Comparison of ENCODE assay signal across 16 cellular contexts in genomic region chr12:32159925-32160324, GRCh38. TPM values are rescaled to one million over a fixed set of nuclear protein-coding genes. Genes with fewer than 3 reads are reported as not detected.
DNase-seq lines count a peak whose midpoint lies in the region; ATAC-seq and TF ChIP-seq lines count a peak whose summit lies in the region.
"Had no signal": no experiment of that assay in that cellular context is flagged by ENCODE, and none has a peak within 500 bp of the region (broad histone marks: within the 10 kb centered on the region; RNA-seq: fewer than 3 reads in every experiment).

No MANE protein-coding gene starts in this region.

- no peak for TF ChIP-seq POLR2A in breast epithelium (IDR thresholded peaks at IDR 0.05)

- no peak overlapping the region for H3K14ac ChIP-seq in mesenchymal stem cell (ENCODE audit: low read length in 2 of 2)

- H3K4me3 Mint-ChIP-seq in stimulated activated naive CD8-positive, alpha-beta T cell treated with anti-CD3 and anti-CD28 coated beads, Interleukin-15, amount 100 ng/mL, for 72 hours, result no peak overlapping the region
- H3K4me3 Mint-ChIP-seq: nephron progenitor cell had no signal

- peaks cover 40% of the 10 kb centered on the region for H3K79me1 ChIP-seq in mesenchymal stem cell (replicated peaks; ENCODE audit: low read length, poor library complexity, severe bottlenecking)

- TF ChIP-seq CTCF in mammary epithelial cell (conservative IDR thresholded peaks at IDR 0.05 in 1 of 2, IDR thresholded peaks at IDR 0.05 in 1 of 2; ENCODE audit: extremely low read depth in 1 of 2, insufficient read depth in 1 of 2, low read depth in 1 of 2, low read length in 2 of 2) (no peak), breast epithelium (IDR thresholded peaks at IDR 0.05) (no peak)

- WGBS in mammary epithelial cell (ENCODE audit: low coverage, missing lambda C conversion rate), result 92% methylated on average over 3 of the region's 3 CpGs
- 97% methylated on average over 3 of the region's 3 CpGs for WGBS in mesenchymal stem cell

- CTCF ChIA-PET in mammary epithelial cell (lab: Charles Lee; ENCODE audit: low non-redundant PET), result no interaction called here

- H3K9me3 ChIP-seq in mammary epithelial cell (replicated peaks; ENCODE audit: insufficient read depth, low read length), result no peaks in the 10 kb centered on the region
- no peaks in the 10 kb centered on the region for H3K9me3 ChIP-seq in breast epithelium
- no peaks in the 10 kb centered on the region for H3K9me3 ChIP-seq in mesenchymal stem cell (ENCODE audit: control insufficient read depth, low read length)
- H3K9me3 ChIP-seq: gastrocnemius medialis, SJSA1, uterus had no signal

- no peak overlapping the region for H2BK12ac ChIP-seq in mesenchymal stem cell (ENCODE audit: low read length in 2 of 2)

- H4K8ac ChIP-seq in mesenchymal stem cell (ENCODE audit: low read length), result no peak overlapping the region

- H3K4ac ChIP-seq in mesenchymal stem cell (ENCODE audit: low read depth in 1 of 2, low read length in 2 of 2), result no peak overlapping the region

- H3K9me3 Mint-ChIP-seq in stimulated activated naive CD8-positive, alpha-beta T cell treated with anti-CD3 and anti-CD28 coated beads, Interleukin-15, amount 100 ng/mL, for 72 hours, result no peaks in the 10 kb centered on the region

- intact Hi-C loops in mammary epithelial cell (cut with micrococcal nuclease), result no loop called here
- intact Hi-C loops in breast epithelium (cut with DNase I; ENCODE audit: low total_unique reads), result no loop called here

- H3K27me3 Mint-ChIP-seq in stimulated activated naive CD8-positive, alpha-beta T cell treated with anti-CD3 and anti-CD28 coated beads, Interleukin-15, amount 100 ng/mL, for 72 hours, result no peaks in the 10 kb centered on the region

- BruUV-seq in mammary epithelial cell (replicated peaks; lab: Mats Ljungman, UMichigan), result no TSS peak

- H3K4me3 ChIP-seq in mammary epithelial cell (replicated peaks in 1 of 3; ENCODE audit: insufficient read depth in 1 of 3, low read depth in 2 of 3, low read length in 3 of 3) (no peak overlapping the region), breast epithelium (no peak overlapping the region), mesenchymal stem cell (ENCODE audit: insufficient read depth in 1 of 2, low read depth in 1 of 2, low read length in 2 of 2) (no peak overlapping the region)
- H3K4me3 ChIP-seq: gastrocnemius medialis, SJSA1, uterus had no signal

- no peak overlapping the region for H2AK5ac ChIP-seq in mesenchymal stem cell (ENCODE audit: low read length, severe bottlenecking)

- H3K23ac ChIP-seq in mesenchymal stem cell (ENCODE audit: low read length in 2 of 2), result no peak overlapping the region

- H3K27ac Mint-ChIP-seq in stimulated activated naive CD8-positive, alpha-beta T cell treated with anti-CD3 and anti-CD28 coated beads, Interleukin-15, amount 100 ng/mL, for 72 hours, result no peak overlapping the region
- H3K27ac Mint-ChIP-seq: nephron progenitor cell had no signal

- dilution Hi-C loops in mammary epithelial cell (cut with HindIII; ENCODE audit: low sequenced_read_pairs), result no loop called here

- no peak overlapping the region for H3K4me2 ChIP-seq in mammary epithelial cell (ENCODE audit: insufficient read depth, low read depth, low read length)
- peak overlapping the region; percentile 11 for H3K4me2 ChIP-seq in mesenchymal stem cell (ENCODE audit: low read length, poor library complexity, severe bottlenecking)

- no peak overlapping the region for H2AFZ ChIP-seq in mammary epithelial cell (ENCODE audit: low read depth, low read length)
- H2AFZ ChIP-seq in mesenchymal stem cell (ENCODE audit: low read depth, low read length), result no peak overlapping the region

- no peak overlapping the region for H3K9ac ChIP-seq in mammary epithelial cell (ENCODE audit: insufficient read depth, low read length)
- H3K9ac ChIP-seq in mesenchymal stem cell (ENCODE audit: low read length), result no peak overlapping the region

- H3K27me3 ChIP-seq in mammary epithelial cell (ENCODE audit: insufficient read depth, low read length) (no peaks in the 10 kb centered on the region), breast epithelium (no peaks in the 10 kb centered on the region), mesenchymal stem cell (ENCODE audit: control insufficient read depth in 1 of 2, insufficient read depth in 1 of 2, low read length in 2 of 2) (no peaks in the 10 kb centered on the region)
- H3K27me3 ChIP-seq: gastrocnemius medialis, SJSA1, uterus had no signal

- no peaks in the 10 kb centered on the region for H3K36me3 ChIP-seq in mammary epithelial cell (ENCODE audit: insufficient read depth, low read length)
- no peaks in the 10 kb centered on the region for H3K36me3 ChIP-seq in breast epithelium
- H3K36me3 ChIP-seq in mesenchymal stem cell (ENCODE audit: control insufficient read depth in 1 of 2, insufficient read depth in 2 of 2, low read depth in 1 of 2, low read length in 2 of 2), result peaks cover 4 to 8% of the 10 kb centered on the region in 2 experiments
- H3K36me3 ChIP-seq: gastrocnemius medialis, SJSA1, uterus had no signal

- H3K27ac ChIP-seq in mammary epithelial cell (ENCODE audit: insufficient read depth, low read depth, low read length) (no peak overlapping the region), breast epithelium (no peak overlapping the region), mesenchymal stem cell (ENCODE audit: low read length, poor library complexity, severe bottlenecking) (no peak overlapping the region)
- H3K27ac ChIP-seq: SJSA1, uterus had no signal

- in situ Hi-C loops in mammary epithelial cell (cut with MboI; ENCODE audit: low sequenced_read_pairs in 2 of 2), result loop anchor here in 1 of 2 donors (10.0 kb wide), 1 partner anchor 55 kb away; no protein-coding TSS in a partner anchor

- no peak for ATAC-seq in stimulated activated naive CD8-positive, alpha-beta T cell treated with anti-CD3 and anti-CD28 coated beads, Interleukin-15, amount 100 ng/mL, for 72 hours
- ATAC-seq: activated CD4-positive, CD25-positive, alpha-beta regulatory T cell treated with anti-CD3 and anti-CD28 coated beads, Interleukin-2, amount 50 U/mL, for 24 hours; PC-3 had no signal

- H3K18ac ChIP-seq in mesenchymal stem cell (ENCODE audit: low read depth in 1 of 2, low read length in 2 of 2), result no peak overlapping the region

- peaks cover 21% of the 10 kb centered on the region for H3K79me2 ChIP-seq in mammary epithelial cell (ENCODE audit: insufficient read depth, low read length)

- no peak overlapping the region for H4K91ac ChIP-seq in mesenchymal stem cell (ENCODE audit: low read length)

- H2BK120ac ChIP-seq in mesenchymal stem cell (ENCODE audit: low read depth, low read length), result no peak overlapping the region

- DNase-seq in mammary epithelial cell (peak; percentile 2), breast epithelium (ENCODE audit: low spot score in 2 of 2) (no peak), astrocyte of the hippocampus (ENCODE audit: low read depth, low spot score) (peak; percentile 90), mesenchymal stem cell (no peak), 8988T (no peak), NCI-H2107 (lab: John Stamatoyannopoulos, UW) (no peak), GF-D8 (lab: John Stamatoyannopoulos, UW) (no peak)
- no peak for DNase-seq in stimulated activated naive CD8-positive, alpha-beta T cell treated with anti-CD3 and anti-CD28 coated beads, Interleukin-15, amount 100 ng/mL, for 72 hours
- DNase-seq: ACHN, NCI-H1930, nephron progenitor cell, PC-3, uterus had no signal

- H3K4me1 Mint-ChIP-seq in stimulated activated naive CD8-positive, alpha-beta T cell treated with anti-CD3 and anti-CD28 coated beads, Interleukin-15, amount 100 ng/mL, for 72 hours, result no peaks in the 10 kb centered on the region

- H3K4me1 ChIP-seq in mammary epithelial cell (ENCODE audit: insufficient read depth, low read length), result peaks cover 11% of the 10 kb centered on the region
- no peaks in the 10 kb centered on the region for H3K4me1 ChIP-seq in breast epithelium
- peaks cover 4% of the 10 kb centered on the region for H3K4me1 ChIP-seq in mesenchymal stem cell (ENCODE audit: control insufficient read depth, insufficient read depth, low read depth, low read length)
- H3K4me1 ChIP-seq: SJSA1, uterus had no signal

- no peaks in the 10 kb centered on the region for H4K20me1 ChIP-seq in mammary epithelial cell (ENCODE audit: insufficient read depth, low read length)

- no peak overlapping the region for H2BK15ac ChIP-seq in mesenchymal stem cell (ENCODE audit: low read depth, poor library complexity, severe bottlenecking)

- H2BK5ac ChIP-seq in mesenchymal stem cell (ENCODE audit: low read depth, low read length, poor library complexity, severe bottlenecking), result no peak overlapping the region

RNA-seq across cellular contexts. Expression of gene BICD1, which starts 53.3 kb away (rescaled TPM):
- total RNA-seq in mammary epithelial cell, result 10 to 100 TPM; 36.2 to 42.4 TPM
- polyA plus RNA-seq in mammary epithelial cell, result 9.4 TPM
- 35.6 TPM for polyA minus RNA-seq in mammary epithelial cell
- 10 to 100 TPM in 2 of 3 donors, 1 to 10 TPM in 1; 7.2 to 31.5 (median 18.4) TPM for total RNA-seq in breast epithelium
- 12.2 TPM for polyA plus RNA-seq in mesenchymal stem cell (2013, experiment 1 of 2)
- 11.8 TPM for polyA plus RNA-seq in mesenchymal stem cell (2013, experiment 2 of 2)

Comparison
In these comparisons a context has a peak if more than half of its experiments do, and no peak if none do; other contexts are left out.
1. DNase-seq: peak in mammary epithelial cell (single experiment) and astrocyte of the hippocampus (single experiment); none in breast epithelium (0 of 2), mesenchymal stem cell (single experiment), 8988T (single experiment), stimulated activated naive CD8-positive, alpha-beta T cell treated with anti-CD3 and anti-CD28 coated beads, Interleukin-15, amount 100 ng/mL, for 72 hours (0 of 2), NCI-H2107 (single experiment) and GF-D8 (single experiment).